8 cellular contexts compared by ENCODE assay signal in the genomic region with DNA sequence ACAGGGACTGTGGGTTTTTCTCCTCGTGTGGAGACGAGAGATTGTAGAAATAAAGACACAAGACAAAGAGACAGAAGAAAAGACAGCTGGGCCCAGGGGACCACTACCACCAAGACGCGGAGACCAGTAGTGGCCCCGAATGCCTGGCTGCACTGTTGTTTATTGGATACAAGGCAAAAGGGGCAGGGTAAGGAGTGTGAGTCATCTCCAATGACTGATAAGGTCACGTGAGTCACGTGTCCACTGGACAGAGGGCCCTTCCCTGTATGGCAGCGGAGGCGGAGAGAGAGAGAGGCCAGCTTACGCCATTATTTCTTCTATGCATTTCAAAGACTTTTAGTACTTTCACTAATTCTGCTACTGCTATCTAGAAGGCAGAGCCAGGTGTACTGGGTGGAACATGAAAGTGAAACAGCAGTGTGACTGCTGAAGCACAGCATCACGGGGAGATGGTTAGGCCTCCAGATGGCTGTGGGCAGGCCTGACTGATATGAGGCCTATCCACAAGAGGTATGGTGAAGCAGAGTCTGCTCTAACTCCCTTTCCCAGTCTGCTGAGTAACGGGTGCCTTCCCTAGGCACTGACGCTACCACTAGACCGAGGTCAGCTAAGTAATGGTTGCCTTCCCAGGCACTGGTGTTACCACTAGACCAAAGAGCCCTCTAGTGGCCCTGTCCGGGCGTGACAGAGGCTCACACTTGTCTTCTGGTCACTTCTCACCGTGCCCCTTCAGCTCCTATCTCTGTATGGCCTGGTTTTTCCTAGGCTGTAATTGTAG.
DNase-seq lines count a peak whose midpoint lies in the region; ATAC-seq and TF ChIP-seq lines count a peak whose summit lies in the region.
"Not testable (repeated sequence)": the region's sequence is repeated elsewhere in the genome, so short reads cannot be mapped to it uniquely, and the experiment has no call there.

No MANE protein-coding gene starts in this region.

- H3K4me1 ChIP-seq in muscle layer of duodenum (ENCODE audit: control insufficient read depth in 1 of 2, insufficient read depth in 2 of 2, low read length in 2 of 2): not testable (repeated sequence)

- DNase-seq in EL: peak; percentile 62
- peak in 72 of 76 experiments; percentile 15 to 87 (median 60) for DNase-seq in HUDEP-2 (lab: John Stamatoyannopoulos, UW; ENCODE audit: unreplicated experiment in 76 of 76)
- DNase-seq in OCI-M1 (lab: John Stamatoyannopoulos, UW): peak; percentile 95
- peak; percentile 32 for DNase-seq in activated T-cell treated with anti-CD3 and anti-CD28 coated beads for 1 hour (ENCODE audit: low read depth)
- peak; percentile 52 for DNase-seq in epithelial cell of esophagus (ENCODE audit: low read depth)

- TF ChIP-seq CTCF in epithelial cell of esophagus (IDR thresholded peaks at IDR 0.05; ENCODE audit: insufficient read depth, low read depth, low read length, missing control alignments): peak; percentile 66

- not testable (repeated sequence) for H3K27me3 Mint-ChIP-seq in stimulated activated memory B cell treated with anti-CD40 and anti-IgM and Interleukin-4, amounts not matched to agents 10 μg/mL and 1 μg/mL and 100 μg/mL, for 72 hours

- peak overlapping the region; percentile 85 for H3K4me3 Mint-ChIP-seq in stimulated activated memory B cell treated with anti-CD40 and anti-IgM and Interleukin-4, amounts not matched to agents 10 μg/mL and 1 μg/mL and 100 μg/mL, for 72 hours

- peak overlapping the region; percentile 97 for H3K27ac Mint-ChIP-seq in stimulated activated memory B cell treated with anti-CD40 and anti-IgM and Interleukin-4, amounts not matched to agents 10 μg/mL and 1 μg/mL and 100 μg/mL, for 72 hours

- not testable (repeated sequence) for H3K9me3 Mint-ChIP-seq in stimulated activated memory B cell treated with anti-CD40 and anti-IgM and Interleukin-4, amounts not matched to agents 10 μg/mL and 1 μg/mL and 100 μg/mL, for 72 hours

- H3K27ac ChIP-seq in muscle layer of duodenum (ENCODE audit: low read length): peak overlapping the region; percentile 39

- H3K27me3 ChIP-seq in muscle layer of duodenum (ENCODE audit: low read depth, low read length): not testable (repeated sequence)

- not testable (repeated sequence) for H3K9me3 ChIP-seq in muscle layer of duodenum (ENCODE audit: control insufficient read depth in 1 of 2, low read length in 2 of 2)

- H3K36me3 ChIP-seq in muscle layer of duodenum (ENCODE audit: control insufficient read depth in 1 of 2, insufficient read depth in 2 of 2, low read length in 2 of 2): peaks cover 4 to 16% of the 10 kb centered on the region in 2 donors

- peaks cover 69% of the 10 kb centered on the region for H3K4me1 Mint-ChIP-seq in stimulated activated memory B cell treated with anti-CD40 and anti-IgM and Interleukin-4, amounts not matched to agents 10 μg/mL and 1 μg/mL and 100 μg/mL, for 72 hours

- ATAC-seq in GM21619 (IDR thresholded peaks at IDR 0.05; ENCODE audit: unreplicated experiment): peak; percentile 89
- peak; percentile 94 for ATAC-seq in stimulated activated memory B cell treated with anti-CD40 and anti-IgM and Interleukin-4, amounts not matched to agents 10 μg/mL and 1 μg/mL and 100 μg/mL, for 72 hours

- peaks cover 15% of the 10 kb centered on the region for H3K36me3 Mint-ChIP-seq in stimulated activated memory B cell treated with anti-CD40 and anti-IgM and Interleukin-4, amounts not matched to agents 10 μg/mL and 1 μg/mL and 100 μg/mL, for 72 hours

- not testable (repeated sequence) for H3K4me3 ChIP-seq in epithelial cell of esophagus (ENCODE audit: low read length); muscle layer of duodenum (ENCODE audit: low read depth in 1 of 2, low read length in 2 of 2)

Comparison
In these comparisons a context has a peak if more than half of its experiments do, and no peak if none do; other contexts are left out.
1. DNase-seq: peak in every context shown above with its lines; median percentile 95 in OCI-M1; 62 in EL; 60 in HUDEP-2; 52 in epithelial cell of esophagus; 32 in activated T-cell treated with anti-CD3 and anti-CD28 coated beads for 1 hour.